ENCODE assay signal across 1 cellular context in genomic region chr3:45035441-45036301, GRCh38.
TF ChIP-seq lines count a peak whose summit lies in the region.

No MANE protein-coding gene starts in this region.

TF ChIP-seq in H1, 55 proteins besides CTCF, POLR2A, EP300 and RAD21:
- TF ChIP-seq TBP (IDR thresholded peaks at IDR 0.05; ENCODE audit: low read depth, low read length) (no peak), CTBP2 (IDR thresholded peaks at IDR 0.05; ENCODE audit: borderline replicate concordance, insufficient read depth, insufficient read length, low read length) (no peak), TEAD4 (IDR thresholded peaks at IDR 0.05; ENCODE audit: low read depth, low read length) (no peak), E2F6 (IDR thresholded peaks at IDR 0.05) (peak; percentile 78), GABPA (IDR thresholded peaks at IDR 0.05; ENCODE audit: borderline replicate concordance, insufficient read depth, low read length) (no peak), CBX5 (IDR thresholded peaks at IDR 0.05; ENCODE audit: low read depth, low read length) (no peak), EZH2 (IDR thresholded peaks at IDR 0.05; ENCODE audit: low read depth, low read length, severe bottlenecking) (peak; percentile 61), SUZ12 (IDR thresholded peaks at IDR 0.05; ENCODE audit: low read length) (peak; percentile 55), KDM5A (IDR thresholded peaks at IDR 0.05; ENCODE audit: low read length) (no peak), ASH2L (IDR thresholded peaks at IDR 0.05; ENCODE audit: low read length) (peak; percentile 55), NANOG (IDR thresholded peaks at IDR 0.05; ENCODE audit: insufficient read depth, low read depth, low read length, poor library complexity, severe bottlenecking) (no peak), GTF2F1 (IDR thresholded peaks at IDR 0.05; ENCODE audit: borderline replicate concordance, low read depth, low read length) (no peak), BCL11A (IDR thresholded peaks at IDR 0.05; ENCODE audit: low read depth in 2 of 2, low read length in 2 of 2) (no peak), KDM4A (IDR thresholded peaks at IDR 0.05; ENCODE audit: low read depth, low read length, severe bottlenecking) (peak; percentile 72), YY1 (IDR thresholded peaks at IDR 0.05; ENCODE audit: low read depth, low read length) (peak; percentile 69; the same call in 1 of the 2 replicates), CHD7 (IDR thresholded peaks at IDR 0.05; ENCODE audit: insufficient replicate concordance, low read length) (no peak), CREB1 (IDR thresholded peaks at IDR 0.05) (no peak), CHD1 (IDR thresholded peaks at IDR 0.05; ENCODE audit: low read depth, low read length) (no peak), RNF2 (IDR thresholded peaks at IDR 0.05; ENCODE audit: borderline replicate concordance, low read depth, low read length, missing control alignments, poor library complexity, severe bottlenecking) (no peak)
- TF ChIP-seq, protein P1, sequence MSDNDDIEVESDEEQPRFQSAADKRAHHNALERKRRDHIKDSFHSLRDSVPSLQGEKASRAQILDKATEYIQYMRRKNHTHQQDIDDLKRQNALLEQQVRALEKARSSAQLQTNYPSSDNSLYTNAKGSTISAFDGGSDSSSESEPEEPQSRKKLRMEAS (IDR thresholded peaks at IDR 0.05): no peak; the same call in 1 of the 2 replicates
